In the genomic region with DNA sequence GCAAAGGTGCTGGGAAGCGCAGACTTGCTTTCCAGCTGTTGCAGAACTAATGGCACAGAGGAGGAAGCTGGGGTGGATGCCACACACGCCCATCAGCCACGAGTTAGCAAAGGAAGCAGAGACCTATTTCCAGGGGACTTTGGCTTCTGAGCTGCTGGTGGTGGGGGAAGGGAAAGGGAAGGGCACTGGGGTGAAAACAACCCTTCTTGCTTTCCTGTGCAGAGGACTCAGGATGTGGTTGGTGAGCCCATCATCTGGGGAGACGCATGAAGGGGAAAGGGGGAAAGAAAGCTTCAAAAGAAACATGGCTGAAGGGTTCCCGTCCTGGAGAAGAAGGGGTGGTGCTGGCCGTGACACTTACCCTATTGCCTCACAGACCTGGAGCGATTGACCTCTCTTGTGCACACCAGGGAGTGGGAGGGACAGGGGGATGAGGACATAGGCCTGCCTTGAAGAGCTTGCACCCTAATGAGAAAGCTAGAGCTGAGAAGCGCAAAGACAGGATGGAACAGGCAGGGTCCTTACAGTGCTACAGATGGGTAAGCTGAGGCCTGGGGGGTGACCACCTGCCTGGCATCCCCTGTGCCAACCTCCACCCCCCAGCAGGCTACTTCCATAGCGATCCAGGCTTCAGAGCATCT, we compare ENCODE assay signal across 1 cellular context.
TF ChIP-seq lines count a peak whose summit lies in the region.

No MANE protein-coding gene starts in this region.

TF ChIP-seq in H1, 55 proteins besides CTCF, POLR2A, EP300 and RAD21 (continued from another document):
- no peak for TF ChIP-seq FOSL1 (IDR thresholded peaks at IDR 0.05; ENCODE audit: insufficient read depth, low read depth, low read length)
